In the genomic region with DNA sequence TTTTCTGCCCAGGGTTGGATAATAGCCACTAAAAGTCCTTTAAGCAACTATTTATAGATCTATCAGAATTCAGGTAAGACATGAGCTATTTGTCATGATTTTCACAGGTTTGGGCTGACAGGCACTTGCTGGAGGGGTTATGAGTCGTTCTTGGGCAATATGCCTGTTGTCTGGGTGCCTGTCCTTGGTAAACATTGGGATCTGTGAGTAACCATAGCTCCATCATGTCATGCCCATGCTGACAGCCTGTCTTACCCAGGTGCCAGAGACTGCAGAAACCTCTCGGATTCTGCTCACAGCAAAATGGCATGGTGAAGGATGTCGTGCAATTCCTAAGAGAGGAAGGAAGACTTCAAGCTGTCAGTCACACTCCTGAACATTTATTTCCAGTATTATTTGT, we compare ENCODE assay signal across 20 cellular contexts.
DNase-seq lines count a peak whose midpoint lies in the region; ATAC-seq and TF ChIP-seq lines count a peak whose summit lies in the region.
"Had no signal": no experiment of that assay in that cellular context is flagged by ENCODE, and none has a peak within 500 bp of the region (broad histone marks: within the 10 kb centered on the region; RNA-seq: fewer than 3 reads in every experiment).

No MANE protein-coding gene starts in this region.

- no peaks in the 10 kb centered on the region for H4K20me1 ChIP-seq in DOHH2 (ENCODE audit: control insufficient read depth, insufficient read depth, low read depth, low read length)

- H3K4me2 ChIP-seq in DOHH2 (ENCODE audit: low read length): peak overlapping the region; percentile 63
- H3K4me2 ChIP-seq: smooth muscle cell had no signal

- H3K36me3 Mint-ChIP-seq in CD8-positive, alpha-beta T cell: peaks cover 14% of the 10 kb centered on the region

- H3K27ac Mint-ChIP-seq in CD8-positive, alpha-beta T cell: no peak overlapping the region
- H3K27ac Mint-ChIP-seq: activated CD8-positive, alpha-beta memory T cell treated with anti-CD3 and anti-CD28 coated beads, Interleukin-2, amount 10 ng/mL, durations not matched to agents 7 days and 5 days; activated naive CD8-positive, alpha-beta T cell treated with anti-CD3 and anti-CD28 coated beads, Interleukin-2, amount 50 U/mL, for 24 hours; activated T-helper 2 cell treated with anti-CD3 and anti-CD28 coated beads, Interferon-gamma antibody, Interleukin-2, Interleukin-4, amounts not matched to agents 10 μg/mL and 5 μg/mL and 100 μg/mL, durations not matched to agents 14 hours and 24 hours and 36 hours; CD4-positive, alpha-beta memory T cell had no signal

- H3K79me2 ChIP-seq in DOHH2 (ENCODE audit: control insufficient read depth, low read length): no peaks in the 10 kb centered on the region

- peak overlapping the region; percentile 99 for H3K27ac ChIP-seq in DOHH2 (ENCODE audit: low read depth, low read length)
- H3K27ac ChIP-seq in CD8-positive, alpha-beta T cell (ENCODE audit: low read depth, low read length): no peak overlapping the region
- H3K27ac ChIP-seq: breast epithelium had no signal

- H3K36me3 ChIP-seq in DOHH2 (ENCODE audit: control insufficient read depth, low read length): peaks cover 10% of the 10 kb centered on the region
- no peaks in the 10 kb centered on the region for H3K36me3 ChIP-seq in CD8-positive, alpha-beta T cell (ENCODE audit: insufficient read depth, low read length)
- H3K36me3 ChIP-seq: breast epithelium had no signal

- TF ChIP-seq CTCF in DOHH2 (IDR thresholded peaks at IDR 0.05; ENCODE audit: low read depth, low read length, poor library complexity, severe bottlenecking): no peak
- no peak for TF ChIP-seq CTCF in CD8-positive, alpha-beta T cell (IDR thresholded peaks at IDR 0.05)

- CTCF ChIA-PET in CD8-positive, alpha-beta T cell (lab: Charles Lee): no interaction called here

- intact Hi-C loops in CD8-positive, alpha-beta T cell (cut with DNase I, micrococcal nuclease): no loop called here

- H3K9me3 ChIP-seq in DOHH2 (ENCODE audit: control insufficient read depth, insufficient read depth, low read length): no peaks in the 10 kb centered on the region
- no peaks in the 10 kb centered on the region for H3K9me3 ChIP-seq in CD8-positive, alpha-beta T cell (ENCODE audit: low read length)
- H3K9me3 ChIP-seq: breast epithelium had no signal

- H3K9me3 Mint-ChIP-seq in CD8-positive, alpha-beta T cell: no peaks in the 10 kb centered on the region
- H3K9me3 Mint-ChIP-seq: activated naive CD8-positive, alpha-beta T cell treated with anti-CD3 and anti-CD28 coated beads, Interleukin-2, amount 50 U/mL, for 24 hours; activated T-helper 2 cell treated with anti-CD3 and anti-CD28 coated beads, Interferon-gamma antibody, Interleukin-2, Interleukin-4, amounts not matched to agents 10 μg/mL and 5 μg/mL and 100 μg/mL, durations not matched to agents 14 hours and 24 hours and 36 hours; CD4-positive, alpha-beta memory T cell had no signal

- H3K4me3 ChIP-seq in DOHH2 (ENCODE audit: low read length): peak overlapping the region; percentile 37
- no peak overlapping the region for H3K4me3 ChIP-seq in CD8-positive, alpha-beta T cell (ENCODE audit: low read depth, low read length)
- H3K4me3 ChIP-seq: breast epithelium, smooth muscle cell had no signal

- no peak overlapping the region for H3K4me3 Mint-ChIP-seq in CD8-positive, alpha-beta T cell
- H3K4me3 Mint-ChIP-seq: activated CD8-positive, alpha-beta memory T cell treated with anti-CD3 and anti-CD28 coated beads, Interleukin-2, amount 10 ng/mL, durations not matched to agents 7 days and 5 days; activated naive CD8-positive, alpha-beta T cell treated with anti-CD3 and anti-CD28 coated beads, Interleukin-2, amount 50 U/mL, for 24 hours; CD4-positive, alpha-beta memory T cell had no signal

- H3K4me1 ChIP-seq in DOHH2 (ENCODE audit: control insufficient read depth, low read length): peaks cover 66% of the 10 kb centered on the region
- H3K4me1 ChIP-seq in CD8-positive, alpha-beta T cell (ENCODE audit: insufficient read depth, low read length): no peaks in the 10 kb centered on the region
- H3K4me1 ChIP-seq: breast epithelium had no signal

- no peaks in the 10 kb centered on the region for H3K9me2 ChIP-seq in DOHH2 (replicated peaks; ENCODE audit: control insufficient read depth, low read length)

- no peaks in the 10 kb centered on the region for H3K27me3 ChIP-seq in DOHH2 (ENCODE audit: control insufficient read depth, low read length)
- H3K27me3 ChIP-seq in CD8-positive, alpha-beta T cell (ENCODE audit: insufficient read depth, low read length): no peaks in the 10 kb centered on the region
- H3K27me3 ChIP-seq: breast epithelium had no signal

- no peaks in the 10 kb centered on the region for H3K27me3 Mint-ChIP-seq in CD8-positive, alpha-beta T cell (ENCODE audit: low read depth)
- H3K27me3 Mint-ChIP-seq: activated CD8-positive, alpha-beta memory T cell treated with anti-CD3 and anti-CD28 coated beads, Interleukin-2, amount 10 ng/mL, durations not matched to agents 7 days and 5 days; activated naive CD8-positive, alpha-beta T cell treated with anti-CD3 and anti-CD28 coated beads, Interleukin-2, amount 50 U/mL, for 24 hours; CD4-positive, alpha-beta memory T cell had no signal

- H3F3A ChIP-seq in DOHH2 (ENCODE audit: control insufficient read depth, insufficient read depth): peaks cover 17% of the 10 kb centered on the region

- ATAC-seq in CD8-positive, alpha-beta T cell: no peak
- ATAC-seq: activated CD8-positive, alpha-beta memory T cell treated with anti-CD3 and anti-CD28 coated beads, Interleukin-2, amount 10 ng/mL, durations not matched to agents 7 days and 5 days; activated naive CD8-positive, alpha-beta T cell treated with anti-CD3 and anti-CD28 coated beads, Interleukin-2, amount 50 U/mL, for 24 hours; left lobe of liver; Right ventricle myocardium inferior had no signal

- POLR2A ChIA-PET in CD8-positive, alpha-beta T cell (lab: Charles Lee): no interaction called here

- H3K4me1 Mint-ChIP-seq in CD8-positive, alpha-beta T cell (ENCODE audit: low read depth): no peaks in the 10 kb centered on the region
- H3K4me1 Mint-ChIP-seq: activated CD8-positive, alpha-beta memory T cell treated with anti-CD3 and anti-CD28 coated beads, Interleukin-2, amount 10 ng/mL, durations not matched to agents 7 days and 5 days; CD4-positive, alpha-beta memory T cell had no signal

- peak; percentile 10 for DNase-seq in HPDE6-E6E7 (ENCODE audit: extremely low spot score)
- DNase-seq in astrocyte of the hippocampus (ENCODE audit: low read depth, low spot score): peak; percentile 36
- DNase-seq in iris pigment epithelial cell (ENCODE audit: low read depth): peak; percentile 22
- DNase-seq in NCI-H82 (lab: John Stamatoyannopoulos, UW): no peak
- no peak for DNase-seq in HUDEP-2 (lab: John Stamatoyannopoulos, UW; ENCODE audit: unreplicated experiment in 76 of 76)
- DNase-seq in NCI-H2029 treated with DMSO at 0.1 percent for 48 hours (lab: John Stamatoyannopoulos, UW): no peak
- DNase-seq in CD8-positive, alpha-beta T cell: no peak
- DNase-seq: ACHN; activated CD4-positive, alpha-beta T cell treated with anti-CD3 and anti-CD28 coated beads for 4 hours; activated CD8-positive, alpha-beta memory T cell treated with anti-CD3 and anti-CD28 coated beads, Interleukin-2, amount 10 ng/mL, durations not matched to agents 7 days and 5 days; activated naive CD8-positive, alpha-beta T cell treated with anti-CD3 and anti-CD28 coated beads, Interleukin-2, amount 50 U/mL, for 24 hours; CD4-positive, alpha-beta memory T cell; cortex of kidney; NCI-H187 had no signal

Comparison
In these comparisons a context has a peak if more than half of its experiments do, and no peak if none do; other contexts are left out.
1. DNase-seq: peak in HPDE6-E6E7 (single experiment), astrocyte of the hippocampus (single experiment) and iris pigment epithelial cell (single experiment); none in NCI-H82 (single experiment), HUDEP-2 (0 of 76), NCI-H2029 treated with DMSO at 0.1 percent for 48 hours (single experiment) and CD8-positive, alpha-beta T cell (0 of 7).